In genomic region chr16:2720719-2721633, GRCh38 we compare ENCODE assay signal across 1 cellular context.
TF ChIP-seq lines count a peak whose summit lies in the region.

No MANE protein-coding gene starts in this region.

TF ChIP-seq in HepG2, 621 proteins besides CTCF, POLR2A, EP300 and RAD21 (continued from another document and continues in another):
- TF ChIP-seq ZNF639 (CRISPR knock-in tag; conservative IDR thresholded peaks at IDR 0.05): peak; percentile 100
- TF ChIP-seq ATF2 (CRISPR knock-in tag; IDR thresholded peaks at IDR 0.05): peak; percentile 93
- no peak for TF ChIP-seq CHCHD3 (CRISPR knock-in tag; IDR thresholded peaks at IDR 0.05)
- TF ChIP-seq BATF2 (CRISPR knock-in tag; IDR thresholded peaks at IDR 0.05): no peak
- TF ChIP-seq CREB3 (CRISPR knock-in tag; IDR thresholded peaks at IDR 0.05): no peak
- TF ChIP-seq DPF2 (CRISPR knock-in tag; IDR thresholded peaks at IDR 0.05; ENCODE audit: borderline replicate concordance, low read depth): no peak
- TF ChIP-seq ZNF3 (CRISPR knock-in tag; IDR thresholded peaks at IDR 0.05): no peak
- TF ChIP-seq ZBTB37 (CRISPR knock-in tag; IDR thresholded peaks at IDR 0.05): no peak
- no peak for TF ChIP-seq STAT5B (CRISPR knock-in tag; IDR thresholded peaks at IDR 0.05)
- no peak for TF ChIP-seq MZF1 (CRISPR knock-in tag; IDR thresholded peaks at IDR 0.05; ENCODE audit: borderline replicate concordance)
- 0 out of 2 replicates have a peak, but pooled peaks have one; percentile 37 for TF ChIP-seq ZNF713 (CRISPR knock-in tag; IDR thresholded peaks at IDR 0.05)
- TF ChIP-seq E2F1 (CRISPR knock-in tag; IDR thresholded peaks at IDR 0.05): peak; percentile 31; the same call in 1 of the 2 replicates
- TF ChIP-seq CBX5 (CRISPR knock-in tag; IDR thresholded peaks at IDR 0.05; ENCODE audit: borderline replicate concordance): no peak
- TF ChIP-seq ZNF580 (CRISPR knock-in tag; IDR thresholded peaks at IDR 0.05; ENCODE audit: borderline replicate concordance, low read depth): no peak; the same call in 1 of the 2 replicates
- TF ChIP-seq SRSF9 (IDR thresholded peaks at IDR 0.05; ENCODE audit: borderline replicate concordance, insufficient read depth, low read depth, low read length, poor library complexity, severe bottlenecking): no peak
- no peak for TF ChIP-seq AGO1 (IDR thresholded peaks at IDR 0.05; ENCODE audit: low read depth, low read length, poor library complexity, severe bottlenecking)
- no peak for TF ChIP-seq ZFP36 (IDR thresholded peaks at IDR 0.05; ENCODE audit: borderline replicate concordance, low read depth, low read length, partially characterized antibody)
- TF ChIP-seq DZIP1 (CRISPR knock-in tag; IDR thresholded peaks at IDR 0.05): 0 out of 2 replicates have a peak, but pooled peaks have one; percentile 55
- no peak for TF ChIP-seq HINFP (CRISPR knock-in tag; IDR thresholded peaks at IDR 0.05; ENCODE audit: low read depth)
- no peak for TF ChIP-seq EED (CRISPR knock-in tag; IDR thresholded peaks at IDR 0.05)
- TF ChIP-seq KLF11 (CRISPR knock-in tag; IDR thresholded peaks at IDR 0.05): no peak
- TF ChIP-seq ZNF546 (CRISPR knock-in tag; conservative IDR thresholded peaks at IDR 0.05): 0 out of 2 replicates have a peak, but pooled peaks have one; percentile 39
- TF ChIP-seq ZHX2 (IDR thresholded peaks at IDR 0.05; ENCODE audit: low read depth): peak; percentile 91
- TF ChIP-seq ZHX2 (CRISPR knock-in tag; IDR thresholded peaks at IDR 0.05; ENCODE audit: borderline replicate concordance): no peak
- TF ChIP-seq ZFAT (CRISPR knock-in tag; conservative IDR thresholded peaks at IDR 0.05): no peak
- TF ChIP-seq ZNF749 (CRISPR knock-in tag; IDR thresholded peaks at IDR 0.05; ENCODE audit: borderline replicate concordance): no peak
- no peak for TF ChIP-seq ZKSCAN1 (IDR thresholded peaks at IDR 0.05; ENCODE audit: low read length)
- no peak for TF ChIP-seq PAF1 (CRISPR knock-in tag; IDR thresholded peaks at IDR 0.05)
- 0 out of 2 replicates have a peak, but pooled peaks have one; percentile 13 for TF ChIP-seq ZNF441 (CRISPR knock-in tag; IDR thresholded peaks at IDR 0.05; ENCODE audit: borderline replicate concordance)
- peak; percentile 43; the same call in 1 of the 2 replicates for TF ChIP-seq MED1 (CRISPR knock-in tag; IDR thresholded peaks at IDR 0.05)
- TF ChIP-seq TEAD2 (CRISPR knock-in tag; IDR thresholded peaks at IDR 0.05): no peak
- TF ChIP-seq GFI1 (CRISPR knock-in tag; IDR thresholded peaks at IDR 0.05; ENCODE audit: borderline replicate concordance): no peak
- TF ChIP-seq CC2D1A (CRISPR knock-in tag; IDR thresholded peaks at IDR 0.05): no peak
- TF ChIP-seq ZNF841 (CRISPR knock-in tag; IDR thresholded peaks at IDR 0.05; ENCODE audit: borderline replicate concordance): no peak
- no peak for TF ChIP-seq THAP7 (CRISPR knock-in tag; IDR thresholded peaks at IDR 0.05)
- peak; percentile 76; the same call in 1 of the 2 replicates for TF ChIP-seq TFDP1 (CRISPR knock-in tag; IDR thresholded peaks at IDR 0.05; ENCODE audit: borderline replicate concordance)
- no peak for TF ChIP-seq HIVEP1 (CRISPR knock-in tag; IDR thresholded peaks at IDR 0.05)
- TF ChIP-seq RAD51 (IDR thresholded peaks at IDR 0.05; ENCODE audit: borderline replicate concordance): no peak
- no peak for TF ChIP-seq ZNF670 (CRISPR knock-in tag; IDR thresholded peaks at IDR 0.05; ENCODE audit: borderline replicate concordance)
